12 cellular contexts compared by ENCODE assay signal in genomic region chr9:89419978-89420394, GRCh38.
DNase-seq lines count a peak whose midpoint lies in the region; ATAC-seq and TF ChIP-seq lines count a peak whose summit lies in the region.
"Had no signal": no experiment of that assay in that cellular context is flagged by ENCODE, and none has a peak within 500 bp of the region (broad histone marks: within the 10 kb centered on the region; RNA-seq: fewer than 3 reads in every experiment).

No MANE protein-coding gene starts in this region.

- no peak for TF ChIP-seq CTCF in activated B cell treated with CpG ODN at 0.5 μM for 24 hours (IDR thresholded peaks at IDR 0.05)

- POLR2A ChIA-PET in activated B cell treated with CpG ODN at 0.5 μM for 24 hours (lab: Charles Lee), result no interaction called here
- POLR2A ChIA-PET in activated naive CD8-positive, alpha-beta T cell treated with anti-CD3 and anti-CD28 coated beads, Interleukin-2, amount 10 ng/mL, durations not matched to agents 7 days and 5 days (lab: Charles Lee), result no interaction called here

- H3K27me3 Mint-ChIP-seq in activated B cell treated with CpG ODN at 0.5 μM for 24 hours, result no peaks in the 10 kb centered on the region
- H3K27me3 Mint-ChIP-seq in activated naive CD8-positive, alpha-beta T cell treated with anti-CD3 and anti-CD28 coated beads, Interleukin-2, amount 10 ng/mL, durations not matched to agents 7 days and 5 days, result no peaks in the 10 kb centered on the region

- peak overlapping the region; percentile 41 for H3K4me3 Mint-ChIP-seq in activated B cell treated with CpG ODN at 0.5 μM for 24 hours
- H3K4me3 Mint-ChIP-seq in activated naive CD8-positive, alpha-beta T cell treated with anti-CD3 and anti-CD28 coated beads, Interleukin-2, amount 10 ng/mL, durations not matched to agents 7 days and 5 days, result peak overlapping the region; percentile 72

- intact Hi-C loops in activated B cell treated with CpG ODN at 0.5 μM for 24 hours (cut with micrococcal nuclease), result no loop called here

- DNase-seq in activated B cell treated with CpG ODN at 0.5 μM for 24 hours, result no peak
- DNase-seq in activated naive CD8-positive, alpha-beta T cell treated with anti-CD3 and anti-CD28 coated beads, Interleukin-2, amount 10 ng/mL, durations not matched to agents 7 days and 5 days, result no peak
- peak; percentile 64 for DNase-seq in stimulated activated CD4-positive, alpha-beta T cell treated with anti-CD3 and anti-CD28 coated beads, Interleukin-4, amount 100 ng/mL, for 24 hours
- DNase-seq in HPDE6-E6E7 (ENCODE audit: extremely low spot score), result no peak
- no peak for DNase-seq in NCI-H69 (lab: John Stamatoyannopoulos, UW)
- DNase-seq in NK-92 treated with Interleukin-12 subunit alpha and Interleukin-12 subunit beta, amount 100 ng/mL, for 24 hours (lab: John Stamatoyannopoulos, UW), result no peak
- no peak for DNase-seq in foreskin melanocyte
- DNase-seq: glutamatergic neuron, NCI-H1694, occipital lobe had no signal

- H3K9me3 Mint-ChIP-seq in activated B cell treated with CpG ODN at 0.5 μM for 24 hours, result no peaks in the 10 kb centered on the region
- peaks cover 2% of the 10 kb centered on the region for H3K9me3 Mint-ChIP-seq in activated naive CD8-positive, alpha-beta T cell treated with anti-CD3 and anti-CD28 coated beads, Interleukin-2, amount 10 ng/mL, durations not matched to agents 7 days and 5 days

- peak; percentile 27 for ATAC-seq in GM18511 (IDR thresholded peaks at IDR 0.05; ENCODE audit: unreplicated experiment)
- no peak for ATAC-seq in activated B cell treated with CpG ODN at 0.5 μM for 24 hours (ENCODE audit: low read depth)
- ATAC-seq in activated naive CD8-positive, alpha-beta T cell treated with anti-CD3 and anti-CD28 coated beads, Interleukin-2, amount 10 ng/mL, durations not matched to agents 7 days and 5 days (ENCODE audit: low read depth), result no peak
- ATAC-seq: SK-N-SH treated with all-trans-retinoic acid at 6 μM for 48 hours had no signal

- H3K4me1 Mint-ChIP-seq in activated B cell treated with CpG ODN at 0.5 μM for 24 hours, result peaks cover 83% of the 10 kb centered on the region
- H3K4me1 Mint-ChIP-seq in activated naive CD8-positive, alpha-beta T cell treated with anti-CD3 and anti-CD28 coated beads, Interleukin-2, amount 10 ng/mL, durations not matched to agents 7 days and 5 days, result peaks cover 84% of the 10 kb centered on the region

- CTCF ChIA-PET in activated B cell treated with CpG ODN at 0.5 μM for 24 hours (lab: Charles Lee), result no interaction called here

- peak overlapping the region; percentile 79 for H3K27ac Mint-ChIP-seq in activated B cell treated with CpG ODN at 0.5 μM for 24 hours
- peak overlapping the region; percentile 89 for H3K27ac Mint-ChIP-seq in activated naive CD8-positive, alpha-beta T cell treated with anti-CD3 and anti-CD28 coated beads, Interleukin-2, amount 10 ng/mL, durations not matched to agents 7 days and 5 days

- H3K36me3 Mint-ChIP-seq in activated B cell treated with CpG ODN at 0.5 μM for 24 hours (ENCODE audit: low read depth), result peaks cover 22% of the 10 kb centered on the region
- peaks cover 50% of the 10 kb centered on the region for H3K36me3 Mint-ChIP-seq in activated naive CD8-positive, alpha-beta T cell treated with anti-CD3 and anti-CD28 coated beads, Interleukin-2, amount 10 ng/mL, durations not matched to agents 7 days and 5 days
